17 cellular contexts compared by ENCODE assay signal in the genomic region with DNA sequence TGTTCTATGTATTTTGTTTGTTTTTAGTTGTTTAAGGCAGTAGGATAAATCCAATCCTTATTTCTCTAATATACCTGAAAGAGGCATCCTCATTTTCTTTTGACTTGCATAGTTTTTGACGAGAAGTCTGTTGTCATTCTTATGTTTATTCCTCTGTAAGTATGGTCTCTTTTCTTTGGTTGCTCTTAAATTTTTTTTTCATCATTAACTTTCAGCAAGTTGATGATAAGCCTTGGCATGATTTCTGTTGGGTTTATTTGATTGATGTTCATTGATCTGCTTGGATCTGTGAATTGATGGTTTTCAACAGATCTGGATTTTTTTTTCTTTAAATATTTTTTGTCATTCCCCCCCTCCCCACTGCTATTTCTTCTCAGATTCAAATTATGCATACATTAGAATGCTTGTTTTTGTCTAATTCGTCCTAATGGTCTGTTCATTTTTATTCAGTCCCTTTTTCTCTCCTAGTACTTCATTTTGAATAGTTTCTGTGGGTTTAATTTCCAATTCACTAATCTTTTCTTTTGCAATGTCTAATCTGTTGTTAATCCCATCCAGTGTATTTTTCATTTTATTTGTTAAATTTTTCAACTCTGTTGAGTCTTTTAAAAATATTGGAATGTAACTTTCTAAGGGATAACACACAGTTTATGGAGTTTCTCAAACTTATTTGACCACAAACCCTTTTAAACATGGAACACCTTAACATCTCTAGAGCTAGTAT.
DNase-seq lines count a peak whose midpoint lies in the region; TF ChIP-seq lines count a peak whose summit lies in the region.
"Had no signal": no experiment of that assay in that cellular context is flagged by ENCODE, and none has a peak within 500 bp of the region (broad histone marks: within the 10 kb centered on the region; RNA-seq: fewer than 3 reads in every experiment).

No MANE protein-coding gene starts in this region.

- H3K9me3 Mint-ChIP-seq in MCF 10A (ENCODE audit: unreplicated experiment), result peaks cover 8% of the 10 kb centered on the region

- H3K4me3 ChIP-seq in breast epithelium, result no peak overlapping the region
- H3K4me3 ChIP-seq: gastrocnemius medialis had no signal

- no peak overlapping the region for H3K27ac Mint-ChIP-seq in MCF 10A (ENCODE audit: low read depth, unreplicated experiment)
- H3K27ac Mint-ChIP-seq: activated CD4-positive, alpha-beta T cell treated with anti-CD3 and anti-CD28 coated beads for 36 hours; activated naive CD8-positive, alpha-beta T cell treated with anti-CD3 and anti-CD28 coated beads for 36 hours; immature natural killer cell; memory B cell had no signal

- H3K36me3 Mint-ChIP-seq in MCF 10A (ENCODE audit: insufficient read depth, unreplicated experiment), result no peaks in the 10 kb centered on the region
- H3K36me3 Mint-ChIP-seq: activated naive CD8-positive, alpha-beta T cell treated with anti-CD3 and anti-CD28 coated beads for 36 hours; immature natural killer cell; memory B cell had no signal

- CTCF ChIA-PET in MCF 10A (lab: Yijun Ruan, JAX), result interaction anchor here (0.6 kb wide), 1 partner anchor 608 kb away, joined by 3 read pairs; no protein-coding TSS in a partner anchor

- H3K27ac ChIP-seq in breast epithelium, result no peak overlapping the region
- H3K27ac ChIP-seq: gastrocnemius medialis had no signal

- peaks cover 0 to 24% of the 10 kb centered on the region in 2 donors for H3K9me3 ChIP-seq in breast epithelium

- H3K4me3 Mint-ChIP-seq in MCF 10A (ENCODE audit: unreplicated experiment), result no peak overlapping the region
- H3K4me3 Mint-ChIP-seq: activated CD4-positive, alpha-beta T cell treated with anti-CD3 and anti-CD28 coated beads for 36 hours; activated naive CD8-positive, alpha-beta T cell treated with anti-CD3 and anti-CD28 coated beads for 36 hours; central memory CD8-positive, alpha-beta T cell; immature natural killer cell; memory B cell; neural crest cell had no signal

- TF ChIP-seq POLR2A in breast epithelium (IDR thresholded peaks at IDR 0.05) (no peak), erythroblast (IDR thresholded peaks at IDR 0.05; ENCODE audit: low read length) (no peak)

- no peaks in the 10 kb centered on the region for H3K4me1 ChIP-seq in breast epithelium
- H3K4me1 ChIP-seq: gastrocnemius medialis had no signal

- DNase-seq in MCF 10A (ENCODE audit: unreplicated experiment) (peak; percentile 18), breast epithelium (ENCODE audit: low spot score in 2 of 2) (no peak), RKO (ENCODE audit: low spot score) (peak; percentile 16), erythroblast (lab: John Stamatoyannopoulos, UW) (peak; percentile 1 to 4), NCI-H1092 treated with DMSO at 0.1 percent for 48 hours (lab: John Stamatoyannopoulos, UW) (no peak), cerebellar nuclear complex (lab: John Stamatoyannopoulos, UW) (no peak), iPS-NIHi7 (ENCODE audit: extremely low spot score) (no peak), 8988T (no peak)
- DNase-seq: activated CD4-positive, alpha-beta T cell treated with anti-CD3 and anti-CD28 coated beads for 36 hours; activated CD8-positive, alpha-beta memory T cell treated with anti-CD3 and anti-CD28 coated beads, Interleukin-2, amount 50 U/mL, for 48 hours; activated naive CD8-positive, alpha-beta T cell treated with anti-CD3 and anti-CD28 coated beads for 36 hours; gastrocnemius medialis; immature natural killer cell; SHP77 treated with DMSO at 0.1 percent for 48 hours had no signal

- no peaks in the 10 kb centered on the region for H3K27me3 Mint-ChIP-seq in MCF 10A (ENCODE audit: insufficient read depth, unreplicated experiment)
- H3K27me3 Mint-ChIP-seq: activated CD4-positive, alpha-beta T cell treated with anti-CD3 and anti-CD28 coated beads for 36 hours; activated naive CD8-positive, alpha-beta T cell treated with anti-CD3 and anti-CD28 coated beads for 36 hours; central memory CD8-positive, alpha-beta T cell; memory B cell had no signal

- BruUV-seq in MCF 10A (replicated peaks; lab: Mats Ljungman, UMichigan), result no TSS peak

- no peaks in the 10 kb centered on the region for H3K27me3 ChIP-seq in breast epithelium
- H3K27me3 ChIP-seq: gastrocnemius medialis had no signal

- POLR2A ChIA-PET in MCF 10A (lab: Yijun Ruan, JAX), result interaction anchor here (0.6 to 0.7 kb wide), 2 partner anchors 119 to 971 kb away, joined by 3 read pairs; no protein-coding TSS in a partner anchor

- no peaks in the 10 kb centered on the region for H3K36me3 ChIP-seq in breast epithelium
- H3K36me3 ChIP-seq: gastrocnemius medialis had no signal

- H3K4me1 Mint-ChIP-seq in MCF 10A (ENCODE audit: insufficient read depth, unreplicated experiment), result no peaks in the 10 kb centered on the region
- H3K4me1 Mint-ChIP-seq: activated CD4-positive, alpha-beta T cell treated with anti-CD3 and anti-CD28 coated beads for 36 hours; activated naive CD8-positive, alpha-beta T cell treated with anti-CD3 and anti-CD28 coated beads for 36 hours; central memory CD8-positive, alpha-beta T cell; immature natural killer cell; memory B cell had no signal

- intact Hi-C loops in MCF 10A (cut with micrococcal nuclease), result no loop called here
- intact Hi-C loops in breast epithelium (cut with DNase I; ENCODE audit: low total_unique reads), result no loop called here

- no peak for TF ChIP-seq CTCF in MCF 10A (IDR thresholded peaks at IDR 0.05; ENCODE audit: unreplicated experiment)
- no peak for TF ChIP-seq CTCF in breast epithelium (IDR thresholded peaks at IDR 0.05)

Comparison
In these comparisons a context has a peak if more than half of its experiments do, and no peak if none do; other contexts are left out.
1. DNase-seq: peak in MCF 10A (single experiment), RKO (single experiment) and erythroblast (2 of 2); none in breast epithelium (0 of 2), NCI-H1092 treated with DMSO at 0.1 percent for 48 hours (single experiment), cerebellar nuclear complex (0 of 2), iPS-NIHi7 (single experiment) and 8988T (single experiment).